ENCODE assay signal across 8 cellular contexts in genomic region chr1:18903313-18903671, GRCh38. TPM values are rescaled to one million over a fixed set of nuclear protein-coding genes. Genes with fewer than 3 reads are reported as not detected.
DNase-seq lines count a peak whose midpoint lies in the region; ATAC-seq, FAIRE-seq and TF ChIP-seq lines count a peak whose summit lies in the region.

No MANE protein-coding gene starts in this region.

- TF ChIP-seq CTCF in GM12864 (IDR thresholded peaks at IDR 0.05; ENCODE audit: low read depth, low read length, missing control alignments) (no peak), fibroblast of the aortic adventitia (IDR thresholded peaks at IDR 0.05; ENCODE audit: insufficient read depth, low read length) (no peak), sigmoid colon (IDR thresholded peaks at IDR 0.05) (no peak)

- H3K27ac Mint-ChIP-seq in T-helper 17 cell = peak overlapping the region; percentile 89

- no peaks in the 10 kb centered on the region for H3K9me3 ChIP-seq in T-helper 17 cell (ENCODE audit: control insufficient read depth, low read length, poor library complexity, severe bottlenecking)
- H3K9me3 ChIP-seq in sigmoid colon = no peaks in the 10 kb centered on the region

- no peak for FAIRE-seq in RCC 7860 (lab: Jason Lieb, UNC)

- peak overlapping the region; percentile 83 for H3K4me3 ChIP-seq in GM12864 (ENCODE audit: low read depth, low read length)
- H3K4me3 ChIP-seq in fibroblast of the aortic adventitia (ENCODE audit: low read depth, low read length) = peak overlapping the region; percentile 76
- H3K4me3 ChIP-seq in sigmoid colon = peak overlapping the region; percentile 61 to 94 (median 75)

- TF ChIP-seq POLR2A in sigmoid colon (IDR thresholded peaks at IDR 0.05) = no peak

- intact Hi-C loops in sigmoid colon (cut with DNase I) = loop anchor here (10.0 kb wide), 2 partner anchors 312 to 342 kb away; partner anchors contain the start of gene UBR4

- H3K27me3 ChIP-seq in sigmoid colon = no peaks in the 10 kb centered on the region

- peaks cover 22% of the 10 kb centered on the region for H3K4me1 Mint-ChIP-seq in T-helper 17 cell

- H3K36me3 Mint-ChIP-seq in T-helper 17 cell (ENCODE audit: low read depth) = no peaks in the 10 kb centered on the region

- no peaks in the 10 kb centered on the region for H3K27me3 Mint-ChIP-seq in T-helper 17 cell

- peaks cover 0 to 36% (median 33%) of the 10 kb centered on the region in 4 donors for H3K4me1 ChIP-seq in sigmoid colon

- peak overlapping the region; percentile 88 to 94 (median 90) for H3K27ac ChIP-seq in sigmoid colon

- no peak for TF ChIP-seq EP300 in sigmoid colon (IDR thresholded peaks at IDR 0.05)

- DNase-seq in GM12864 (ENCODE audit: low read depth) (no peak), T-helper 17 cell (no peak), fibroblast of the aortic adventitia (ENCODE audit: low read depth) (no peak), sigmoid colon (no peak), RCC 7860 (ENCODE audit: low spot score) (no peak), UCSD-AML1 (lab: John Stamatoyannopoulos, UW; ENCODE audit: unreplicated experiment) (no peak)

- H3K4me3 Mint-ChIP-seq in T-helper 17 cell = peak overlapping the region; percentile 95

- whole genome bisulfite sequencing in sigmoid colon, 2 donors = 24 to 49% methylated on average over 7 of the region's 7 CpGs

- ATAC-seq in T-helper 17 cell = no peak
- ATAC-seq in HG03159 (IDR thresholded peaks at IDR 0.05; ENCODE audit: unreplicated experiment) = no peak
- no peak for ATAC-seq in GM18909 (IDR thresholded peaks at IDR 0.05; ENCODE audit: poor library complexity, unreplicated experiment)

- peaks cover 0 to 15% (median 5%) of the 10 kb centered on the region in 4 donors for H3K36me3 ChIP-seq in sigmoid colon

RNA-seq across cellular contexts. Expression of gene ALDH4A1, which starts 0.9 kb away (rescaled TPM):
- total RNA-seq in T-helper 17 cell (1 to 10 TPM; 1.1 to 1.2 TPM), fibroblast of the aortic adventitia (ENCODE audit: low replicate concordance) (7.8 and 9.5 TPM in 2 replicates), sigmoid colon (10 to 100 TPM in 1 of 4 donors, 1 to 10 TPM in 3; 6.7 to 12.8 (median 8.4) TPM)
- 10 to 100 TPM in 1 of 3 donors, 1 to 10 TPM in 2; 2.4 to 11.0 (median 3.7) TPM for polyA plus RNA-seq in sigmoid colon

RNA-seq across cellular contexts. Expression of gene TAS1R2, which starts 43.8 kb away (rescaled TPM):
- total RNA-seq in T-helper 17 cell (not detected), fibroblast of the aortic adventitia (ENCODE audit: low replicate concordance) (not detected in 2 replicates), sigmoid colon (not detected)
- polyA plus RNA-seq in sigmoid colon = not detected

RNA-seq across cellular contexts. Expression of gene IFFO2, which starts 53.2 kb away (rescaled TPM):
- total RNA-seq in T-helper 17 cell (100 to 1,000 TPM in 1 of 2 donors, 10 to 100 TPM in 1; 99.8 to 119 TPM), fibroblast of the aortic adventitia (ENCODE audit: low replicate concordance) (3.3 and 23.4 TPM in 2 replicates), sigmoid colon (10 to 100 TPM in 2 of 4 donors, 1 to 10 TPM in 2; 7.5 to 35.0 (median 13.8) TPM)
- 1 to 10 TPM; 1.2 to 8.6 (median 7.2) TPM for polyA plus RNA-seq in sigmoid colon
